30 cellular contexts compared by ENCODE assay signal in genomic region chr1:206788487-206789050, GRCh38. TPM values are rescaled to one million over a fixed set of nuclear protein-coding genes. Genes with fewer than 3 reads are reported as not detected.
"Had no signal": no experiment of that assay in that cellular context is flagged by ENCODE, and none has a peak within 500 bp of the region (broad histone marks: within the 10 kb centered on the region; RNA-seq: fewer than 3 reads in every experiment).

No MANE protein-coding gene starts in this region.

- ATAC-seq: activated CD4-positive, alpha-beta T cell treated with anti-CD3 and anti-CD28 coated beads for 36 hours; activated CD8-positive, alpha-beta T cell treated with anti-CD3 and anti-CD28 coated beads, Interleukin-2, amount 10 ng/mL, durations not matched to agents 7 days and 5 days; activated T-cell treated with anti-CD3 and anti-CD28 coated beads, Interleukin-2, amount 50 U/mL, for 4 hours; activated T-helper 17 cell treated with anti-CD3 and anti-CD28 coated beads, Interleukin-2, amount 50 U/mL, for 72 hours; body of pancreas; gastroesophageal sphincter; heart right ventricle had no signal

- H3K4me3 Mint-ChIP-seq: activated CD4-positive, alpha-beta memory T cell treated with anti-CD3 and anti-CD28 coated beads for 36 hours; activated CD4-positive, alpha-beta T cell treated with anti-CD3 and anti-CD28 coated beads for 36 hours; activated CD4-positive, alpha-beta T cell treated with anti-CD3 and anti-CD28 coated beads, Interleukin-2, amount 10 ng/mL, durations not matched to agents 24 days and 14 days; activated CD8-positive, alpha-beta T cell treated with anti-CD3 and anti-CD28 coated beads, Interleukin-2, amount 10 ng/mL, durations not matched to agents 7 days and 5 days; activated naive CD8-positive, alpha-beta T cell; activated T-cell treated with anti-CD3 and anti-CD28 coated beads, Interleukin-2, amount 50 U/mL, for 4 hours; activated T-helper 17 cell treated with anti-CD3 and anti-CD28 coated beads, Interleukin-2, amount 50 U/mL, for 72 hours had no signal

- H3K27me3 Mint-ChIP-seq: activated naive CD8-positive, alpha-beta T cell; activated T-helper 17 cell treated with anti-CD3 and anti-CD28 coated beads, Interleukin-2, amount 50 U/mL, for 72 hours had no signal

- DNase-seq: activated CD4-positive, alpha-beta memory T cell treated with anti-CD3 and anti-CD28 coated beads for 36 hours; activated CD4-positive, alpha-beta T cell treated with anti-CD3 and anti-CD28 coated beads for 36 hours; activated CD4-positive, alpha-beta T cell treated with anti-CD3 and anti-CD28 coated beads, Interleukin-2, amount 10 ng/mL, durations not matched to agents 24 days and 14 days; activated CD4-positive, CD25-positive, alpha-beta regulatory T cell; activated CD4-positive, CD25-positive, alpha-beta regulatory T cell treated with anti-CD3 and anti-CD28 coated beads, Interleukin-2, amount 50 U/mL, for 72 hours; activated CD8-positive, alpha-beta T cell treated with anti-CD3 and anti-CD28 coated beads, Interleukin-2, amount 10 ng/mL, durations not matched to agents 7 days and 5 days; activated effector memory CD4-positive, alpha-beta T cell treated with Interleukin-2 at 50 U/mL for 16 hours; activated gamma-delta T cell treated with Interleukin-2 at 50 U/mL for 16 hours; activated naive CD4-positive, alpha-beta T cell treated with anti-CD3 and anti-CD28 coated beads, Interleukin-2, amount 50 U/mL, for 16 hours; activated naive CD4-positive, alpha-beta T cell treated with Interleukin-2 at 50 U/mL for 16 hours; activated T-cell treated with anti-CD3 and anti-CD28 coated beads, Interleukin-2, amount 50 U/mL, for 4 hours; amygdala; aorta; body of pancreas; caudate nucleus; colonic mucosa; effector CD8-positive, alpha-beta T cell; esophagus squamous epithelium; foreskin melanocyte; heart right ventricle; T-helper 1 cell; T-helper 2 cell had no signal

- H3K27ac Mint-ChIP-seq: activated CD4-positive, alpha-beta memory T cell treated with anti-CD3 and anti-CD28 coated beads for 36 hours; activated CD4-positive, alpha-beta T cell treated with anti-CD3 and anti-CD28 coated beads for 36 hours; activated CD4-positive, alpha-beta T cell treated with anti-CD3 and anti-CD28 coated beads, Interleukin-2, amount 10 ng/mL, durations not matched to agents 24 days and 14 days; activated naive CD8-positive, alpha-beta T cell; activated T-helper 17 cell treated with anti-CD3 and anti-CD28 coated beads, Interleukin-2, amount 50 U/mL, for 72 hours had no signal

- H3K9me3 Mint-ChIP-seq: activated CD4-positive, alpha-beta memory T cell treated with anti-CD3 and anti-CD28 coated beads for 36 hours; activated T-cell treated with anti-CD3 and anti-CD28 coated beads, Interleukin-2, amount 50 U/mL, for 4 hours; activated T-helper 17 cell treated with anti-CD3 and anti-CD28 coated beads, Interleukin-2, amount 50 U/mL, for 72 hours had no signal

RNA-seq across cellular contexts. Expression of gene IL10, which starts 16.3 kb away (rescaled TPM):
- total RNA-seq: dermis microvascular lymphatic vessel endothelial cell, endothelial cell of umbilical vein, fibroblast of lung, fibroblast of villous mesenchyme, glomerular endothelial cell had no signal

RNA-seq across cellular contexts. Expression of gene IL19, which starts 18.0 kb away (rescaled TPM):
- total RNA-seq: activated CD4-positive, alpha-beta T cell treated with anti-CD3 and anti-CD28 coated beads for 36 hours; activated CD4-positive, alpha-beta T cell treated with anti-CD3 and anti-CD28 coated beads, Interleukin-2, amount 10 ng/mL, durations not matched to agents 24 days and 14 days; activated CD8-positive, alpha-beta T cell treated with anti-CD3 and anti-CD28 coated beads, Interleukin-2, amount 10 ng/mL, durations not matched to agents 7 days and 5 days; activated T-helper 17 cell treated with anti-CD3 and anti-CD28 coated beads, Interleukin-2, amount 50 U/mL, for 72 hours; aorta; body of pancreas; dermis microvascular lymphatic vessel endothelial cell; endothelial cell of umbilical vein; fibroblast of lung; glomerular endothelial cell; heart right ventricle had no signal
